8 cellular contexts compared by ENCODE assay signal in genomic region chr20:34676642-34677373, GRCh38. TPM values are rescaled to one million over a fixed set of nuclear protein-coding genes. Genes with fewer than 3 reads are reported as not detected.
A peak's percentile ranks its signal among the peaks of the same experiment; 100 is the strongest.
DNase-seq lines count a peak whose midpoint lies in the region; TF ChIP-seq lines count a peak whose summit lies in the region.

PIGU (minus strand) TSS chr20:34677092; CDS start chr20:34677085, 7 bp downstream.

- peaks cover 2% of the 10 kb centered on the region; the same call in 1 of the 2 replicates for H3K27me3 Mint-ChIP-seq in HFFc6 (ENCODE audit: insufficient read depth)

- peak within 1 kb of the TSS; percentile 85 for H3K9ac ChIP-seq in SK-N-MC (ENCODE audit: insufficient read length)

- no peaks in the 10 kb centered on the region for H3K36me3 Mint-ChIP-seq in HFFc6 (ENCODE audit: low read depth)

- H3K9me3 Mint-ChIP-seq in HFFc6: no peaks in the 10 kb centered on the region

- H3K4me3 ChIP-seq in GM06990 (replicated peaks; ENCODE audit: low read depth, low read length): peak within 1 kb of the TSS; percentile 87
- H3K4me3 ChIP-seq in NB4 (ENCODE audit: low read depth, low read length): peak within 1 kb of the TSS; percentile 86
- peak within 1 kb of the TSS; percentile 98 for H3K4me3 ChIP-seq in SK-N-MC
- H3K4me3 ChIP-seq in testis: peak within 1 kb of the TSS; percentile 79 to 83

- H3K27ac Mint-ChIP-seq in HFFc6: peak within 1 kb of the TSS; percentile 94

- peaks cover 13% of the 10 kb centered on the region for H3K4me1 Mint-ChIP-seq in HFFc6 (ENCODE audit: low read depth)

- peak within 1 kb of the TSS; percentile 94 for H3K4me3 Mint-ChIP-seq in HFFc6

- H3K36me3 ChIP-seq in GM06990 (ENCODE audit: control insufficient read depth, insufficient read depth, low read length) (no peaks in the 10 kb centered on the region), SK-N-MC (ENCODE audit: insufficient read depth, low read length) (no peaks in the 10 kb centered on the region), testis (ENCODE audit: low read depth, missing control alignments) (no peaks in the 10 kb centered on the region)

- H3K4me1 ChIP-seq in testis: no peaks in the 10 kb centered on the region

- intact Hi-C loops in testis (cut with DNase I; ENCODE audit: low total_unique reads): no loop called here

- DNase-seq in GM06990 (ENCODE audit: extremely low read depth, insufficient read length): peak; percentile 99
- DNase-seq in HFFc6: peak; percentile 92
- peak; percentile 99 for DNase-seq in NB4 (ENCODE audit: low read depth)
- DNase-seq in SK-N-MC (ENCODE audit: low read depth, low spot score): peak; percentile 65
- DNase-seq in activated naive CD4-positive, alpha-beta T cell treated with anti-CD3 and anti-CD28 coated beads, Interleukin-2, amount 50 U/mL, for 16 hours: peak; percentile 97
- peak; percentile 95 for DNase-seq in globus pallidus (ENCODE audit: low spot score)
- peak; percentile 96 for DNase-seq in occipital lobe (lab: John Stamatoyannopoulos, UW)
- DNase-seq in testis: peak; percentile 97

- H3K27me3 ChIP-seq in GM06990 (replicated peaks; ENCODE audit: control insufficient read depth, insufficient read depth, low read length): no peaks in the 10 kb centered on the region
- H3K27me3 ChIP-seq in testis: no peaks in the 10 kb centered on the region

- TF ChIP-seq POLR2A in NB4 (IDR thresholded peaks at IDR 0.05; ENCODE audit: extremely low read depth, insufficient read length): peak; percentile 82
- no peak for TF ChIP-seq POLR2A in testis (IDR thresholded peaks at IDR 0.05)

- no peak for TF ChIP-seq CTCF in GM06990 (IDR thresholded peaks at IDR 0.05; ENCODE audit: insufficient read depth, low read length, poor library complexity, severe bottlenecking)
- TF ChIP-seq CTCF in HFFc6 (IDR thresholded peaks at IDR 0.05): peak; percentile 4; the same call in 1 of the 2 replicates
- no peak for TF ChIP-seq CTCF in NB4 (IDR thresholded peaks at IDR 0.05; ENCODE audit: low read depth, low read length)
- peak; percentile 31 to 43 (median 33) for TF ChIP-seq CTCF in testis (IDR thresholded peaks at IDR 0.05)

- H3K27ac ChIP-seq in SK-N-MC (peak within 1 kb of the TSS; percentile 77; the same call in 1 of the 2 replicates), testis (peak within 1 kb of the TSS; percentile 69 to 87)

- no peaks in the 10 kb centered on the region for H3K9me3 ChIP-seq in SK-N-MC (ENCODE audit: low read depth, low read length)
- H3K9me3 ChIP-seq in testis: no peaks in the 10 kb centered on the region

- WGBS in testis, 2 donors: 0 to 1% methylated on average over 36 to 55 of the region's 64 CpGs

RNA-seq across cellular contexts. Expression of gene PIGU, which starts in this region (rescaled TPM):
- total RNA-seq in HFFc6 (2021; fragmentation: NEBNext Ultra II Directional; extraction: Animal tissue kit (Norgen Biotek cat#: 25700)): 10 to 100 TPM; 22.5 to 28.9 (median 24.9) TPM
- total RNA-seq in occipital lobe (14.8 TPM), testis (10 to 100 TPM; 35.0 to 35.7 TPM)
- 48.9 TPM for polyA plus RNA-seq in testis (ENCODE audit: insufficient read depth, low read depth, low replicate concordance)

Comparison
In these comparisons a context has a peak if more than half of its experiments do, and no peak if none do; other contexts are left out.
1. Peak in every context shown above with its lines: DNase-seq, H3K4me3 ChIP-seq and H3K27ac ChIP-seq.
2. CTCF ChIP-seq: peak in HFFc6 (single experiment) and testis (3 of 3); none in GM06990 (single experiment) and NB4 (single experiment).